Comparison of ENCODE assay signal across 19 cellular contexts in the genomic region with DNA sequence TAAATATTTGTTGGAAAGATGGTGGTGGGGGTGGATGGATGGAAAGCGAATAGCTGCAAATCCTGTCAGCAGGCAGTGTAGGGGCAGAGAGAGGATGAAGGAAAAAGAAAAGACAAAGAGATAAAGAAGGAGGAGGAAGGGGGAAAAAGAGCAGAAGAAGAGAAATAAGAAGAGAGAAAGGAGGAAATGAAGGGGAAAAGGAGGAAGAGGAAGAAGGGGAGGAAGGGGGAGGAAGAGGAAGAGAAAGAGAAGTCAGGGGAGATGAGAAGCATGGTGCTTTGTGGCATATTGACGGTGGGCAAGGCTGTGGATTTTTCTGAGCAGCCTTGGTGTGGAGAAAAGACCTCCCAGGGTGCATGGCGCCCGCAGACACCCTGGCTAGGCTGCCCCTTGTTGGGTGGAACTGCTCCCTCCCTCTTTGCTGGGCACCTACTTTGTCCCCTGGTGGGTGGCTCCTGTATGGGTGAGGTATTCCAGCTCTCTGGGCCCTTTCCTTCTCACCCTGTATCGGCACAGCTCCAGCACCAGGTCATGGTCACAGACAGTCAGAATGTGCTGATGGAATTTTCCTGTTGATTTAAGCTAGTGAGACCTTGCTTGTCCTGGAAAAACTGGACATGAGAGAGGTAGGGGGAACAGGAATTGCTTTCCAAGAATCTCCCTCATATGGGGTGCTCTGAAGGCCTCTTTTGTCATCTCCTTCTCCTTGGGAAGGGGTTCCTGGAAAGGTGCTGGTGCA.
"Had no signal": no experiment of that assay in that cellular context is flagged by ENCODE, and none has a peak within 500 bp of the region (broad histone marks: within the 10 kb centered on the region; RNA-seq: fewer than 3 reads in every experiment).

No MANE protein-coding gene starts in this region.

- FAIRE-seq: keratinocyte had no signal

- H3K4me1 ChIP-seq: body of pancreas, gastrocnemius medialis, left ventricle myocardium inferior, tibial artery, vagina had no signal

- H3K27ac ChIP-seq: body of pancreas, epithelial cell of prostate, gastrocnemius medialis, heart right ventricle, left ventricle myocardium inferior, neutrophil, tibial artery, vagina had no signal

- H3K4me3 ChIP-seq: body of pancreas, gastrocnemius medialis, heart right ventricle, left ventricle myocardium inferior, tibial artery, vagina had no signal

- H3K9me3 ChIP-seq: body of pancreas, gastrocnemius medialis, heart right ventricle, left ventricle myocardium inferior, neutrophil, tibial artery, vagina had no signal

- H3K27me3 ChIP-seq: body of pancreas, gastrocnemius medialis, heart right ventricle, neutrophil, vagina had no signal

- H3K36me3 ChIP-seq: gastrocnemius medialis, heart right ventricle, left ventricle myocardium inferior, neutrophil, tibial artery, vagina had no signal

- DNase-seq: activated CD4-positive, alpha-beta T cell treated with anti-CD3 and anti-CD28 coated beads for 1 hour; activated CD4-positive, alpha-beta T cell treated with anti-CD3 and anti-CD28 coated beads, Interleukin-2, amount 50 U/mL, for 48 hours; activated gamma-delta T cell treated with Interleukin-2 at 50 U/mL for 16 hours; activated T-cell treated with anti-CD3 and anti-CD28 coated beads, Interleukin-2, amount 50 U/mL, for 48 hours; body of pancreas; central memory CD4-positive, alpha-beta T cell; cortex of kidney; effector CD8-positive, alpha-beta T cell; gastrocnemius medialis; heart right ventricle; left ventricle myocardium inferior; mesenchymal stem cell; retina; stimulated activated CD4-positive, alpha-beta T cell treated with anti-CD3 and anti-CD28 coated beads, Interleukin-4, amount 100 ng/mL, for 4 hours; tibial artery had no signal

- ATAC-seq: body of pancreas, gastrocnemius medialis, heart right ventricle had no signal
